Comparison of ENCODE assay signal across 17 cellular contexts in genomic region chr10:121132278-121132672, GRCh38.
"Had no signal": no experiment of that assay in that cellular context is flagged by ENCODE, and none has a peak within 500 bp of the region (broad histone marks: within the 10 kb centered on the region; RNA-seq: fewer than 3 reads in every experiment).

No MANE protein-coding gene starts in this region.

- FAIRE-seq: colon had no signal

- H3K4me2 ChIP-seq: smooth muscle cell had no signal

- H3K4me1 Mint-ChIP-seq: memory B cell, naive B cell had no signal

- H3K9me3 ChIP-seq: esophagus squamous epithelium, gastroesophageal sphincter, neutrophil, right atrium auricular region, tibial artery, upper lobe of left lung, uterus had no signal

- H3K36me3 ChIP-seq: esophagus squamous epithelium, gastroesophageal sphincter, neutrophil, right atrium auricular region, tibial artery, upper lobe of left lung, uterus had no signal

- H3K4me3 Mint-ChIP-seq: dendritic cell treated with granulocyte-macrophage colony-stimulating factor and Interleukin-4, amounts not matched to agents 40 ng/mL and 50 ng/mL, for 4 days; memory B cell; naive B cell; nephron; stimulated activated naive CD8-positive, alpha-beta T cell treated with anti-CD3 and anti-CD28 coated beads, Interleukin-15, Interleukin-2, amounts not matched to agents 100 ng/mL and 50 ng/mL, for 24 hours had no signal

- H3K27ac ChIP-seq: gastroesophageal sphincter, neutrophil, right atrium auricular region, tibial artery, upper lobe of left lung, uterus had no signal

- H3K27ac Mint-ChIP-seq: dendritic cell treated with granulocyte-macrophage colony-stimulating factor and Interleukin-4, amounts not matched to agents 40 ng/mL and 50 ng/mL, for 4 days; memory B cell; naive B cell; stimulated activated naive CD8-positive, alpha-beta T cell treated with anti-CD3 and anti-CD28 coated beads, Interleukin-15, Interleukin-2, amounts not matched to agents 100 ng/mL and 50 ng/mL, for 24 hours had no signal

- H3K4me1 ChIP-seq: gastroesophageal sphincter, right atrium auricular region, uterus had no signal

- H3K4me3 ChIP-seq: esophagus squamous epithelium, gastroesophageal sphincter, right atrium auricular region, smooth muscle cell, tibial artery, upper lobe of left lung, uterus had no signal

- DNase-seq: esophagus squamous epithelium; foreskin fibroblast; naive B cell; stimulated activated CD4-positive, alpha-beta T cell treated with anti-CD3 and anti-CD28 coated beads, Interleukin-2, amount 100 ng/mL, for 48 hours; tibial artery; uterus had no signal

- H3K27me3 Mint-ChIP-seq: dendritic cell treated with granulocyte-macrophage colony-stimulating factor and Interleukin-4, amounts not matched to agents 40 ng/mL and 50 ng/mL, for 4 days; memory B cell; naive B cell; stimulated activated naive CD8-positive, alpha-beta T cell treated with anti-CD3 and anti-CD28 coated beads, Interleukin-15, Interleukin-2, amounts not matched to agents 100 ng/mL and 50 ng/mL, for 24 hours had no signal

- H3K9me3 Mint-ChIP-seq: dendritic cell treated with granulocyte-macrophage colony-stimulating factor and Interleukin-4, amounts not matched to agents 40 ng/mL and 50 ng/mL, for 4 days; nephron; stimulated activated naive CD8-positive, alpha-beta T cell treated with anti-CD3 and anti-CD28 coated beads, Interleukin-15, Interleukin-2, amounts not matched to agents 100 ng/mL and 50 ng/mL, for 24 hours had no signal

- ATAC-seq: gastroesophageal sphincter, left lobe of liver had no signal

- H3K36me3 Mint-ChIP-seq: memory B cell, naive B cell had no signal

- H3K27me3 ChIP-seq: gastroesophageal sphincter, right atrium auricular region, tibial artery, upper lobe of left lung, uterus had no signal
